2 cellular contexts compared by ENCODE assay signal in genomic region chr20:56350842-56351241, GRCh38.
TF ChIP-seq lines count a peak whose summit lies in the region.

No MANE protein-coding gene starts in this region.

TF ChIP-seq in IMR-90, 13 proteins besides CTCF, POLR2A, EP300 and RAD21:
- TF ChIP-seq MAZ (IDR thresholded peaks at IDR 0.05; ENCODE audit: borderline replicate concordance, low read depth, low read length) (no peak), RFX5 (IDR thresholded peaks at IDR 0.05; ENCODE audit: low read depth, low read length) (no peak), MXI1 (IDR thresholded peaks at IDR 0.05; ENCODE audit: borderline replicate concordance, low read depth, low read length) (no peak), CHD1 (IDR thresholded peaks at IDR 0.05; ENCODE audit: low read depth, low read length) (no peak), BHLHE40 (IDR thresholded peaks at IDR 0.05; ENCODE audit: low read depth, low read length) (no peak), SMC3 (IDR thresholded peaks at IDR 0.05; ENCODE audit: low read depth, low read length) (no peak), USF2 (IDR thresholded peaks at IDR 0.05; ENCODE audit: low read depth, low read length) (no peak), NFE2L2 (IDR thresholded peaks at IDR 0.05; ENCODE audit: low read depth, low read length) (no peak), FOS (IDR thresholded peaks at IDR 0.05; ENCODE audit: low read depth, low read length) (no peak), MAFK (IDR thresholded peaks at IDR 0.05; ENCODE audit: low read depth, low read length) (no peak)
- TF ChIP-seq, protein P1, sequence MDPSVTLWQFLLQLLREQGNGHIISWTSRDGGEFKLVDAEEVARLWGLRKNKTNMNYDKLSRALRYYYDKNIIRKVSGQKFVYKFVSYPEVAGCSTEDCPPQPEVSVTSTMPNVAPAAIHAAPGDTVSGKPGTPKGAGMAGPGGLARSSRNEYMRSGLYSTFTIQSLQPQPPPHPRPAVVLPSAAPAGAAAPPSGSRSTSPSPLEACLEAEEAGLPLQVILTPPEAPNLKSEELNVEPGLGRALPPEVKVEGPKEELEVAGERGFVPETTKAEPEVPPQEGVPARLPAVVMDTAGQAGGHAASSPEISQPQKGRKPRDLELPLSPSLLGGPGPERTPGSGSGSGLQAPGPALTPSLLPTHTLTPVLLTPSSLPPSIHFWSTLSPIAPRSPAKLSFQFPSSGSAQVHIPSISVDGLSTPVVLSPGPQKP (IDR thresholded peaks at IDR 0.05; ENCODE audit: borderline replicate concordance, low read depth, low read length) = no peak
TF ChIP-seq in IMR-90: peak in this region for 0.

TF ChIP-seq in endothelial cell of umbilical vein, 7 proteins besides CTCF, POLR2A, EP300 and RAD21:
- TF ChIP-seq FOS (IDR thresholded peaks at IDR 0.05; ENCODE audit: borderline replicate concordance, insufficient read depth, low read length) (peak; percentile 22), EZH2 (IDR thresholded peaks at IDR 0.05; ENCODE audit: borderline replicate concordance, low read depth, low read length, severe bottlenecking) (no peak)
TF ChIP-seq in endothelial cell of umbilical vein: peak in this region for 1.
